ENCODE assay signal across 1 cellular context in genomic region chr11:3933165-3933628, GRCh38.
TF ChIP-seq lines count a peak whose summit lies in the region.

No MANE protein-coding gene starts in this region.

TF ChIP-seq in HepG2, 621 proteins besides CTCF, POLR2A, EP300 and RAD21 (continued from another document):
- TF ChIP-seq HNF4G (IDR thresholded peaks at IDR 0.05; ENCODE audit: borderline replicate concordance, low read depth, low read length) (peak; percentile 96), HNF4G (CRISPR knock-in tag; IDR thresholded peaks at IDR 0.05; ENCODE audit: borderline replicate concordance, low read depth) (peak; percentile 71), PCBP2 (optimal IDR thresholded peaks at IDR 0.05; ENCODE audit: low read depth, low read length, poor library complexity, severe bottlenecking) (no peak), NFE2L1 (CRISPR knock-in tag; IDR thresholded peaks at IDR 0.05; ENCODE audit: borderline replicate concordance) (no peak), ZNF414 (CRISPR knock-in tag; IDR thresholded peaks at IDR 0.05) (no peak), ZNF772 (CRISPR knock-in tag; IDR thresholded peaks at IDR 0.05) (no peak), SRY (CRISPR knock-in tag; IDR thresholded peaks at IDR 0.05) (no peak), MED13 (CRISPR knock-in tag; IDR thresholded peaks at IDR 0.05) (no peak), ZNF343 (CRISPR knock-in tag; IDR thresholded peaks at IDR 0.05) (no peak), PBX2 (CRISPR knock-in tag; IDR thresholded peaks at IDR 0.05) (no peak), UBTF (CRISPR knock-in tag; IDR thresholded peaks at IDR 0.05) (peak; percentile 11; the same call in 1 of the 2 replicates), GATAD2A (CRISPR knock-in tag; IDR thresholded peaks at IDR 0.05) (peak; percentile 86), YEATS2 (CRISPR knock-in tag; IDR thresholded peaks at IDR 0.05; ENCODE audit: borderline replicate concordance) (no peak), HNF1A (IDR thresholded peaks at IDR 0.05; ENCODE audit: low read depth) (0 out of 2 replicates have a peak, but pooled peaks have one; percentile 57), HNF1A (CRISPR knock-in tag; IDR thresholded peaks at IDR 0.05; ENCODE audit: borderline replicate concordance) (peak; percentile 35; the same call in 1 of the 2 replicates), ZSCAN31 (CRISPR knock-in tag; IDR thresholded peaks at IDR 0.05; ENCODE audit: low read depth) (no peak), ZFP62 (CRISPR knock-in tag; IDR thresholded peaks at IDR 0.05) (no peak)
